Comparison of ENCODE assay signal across 8 cellular contexts in genomic region chr6:36028887-36029324, GRCh38. TPM values are rescaled to one million over a fixed set of nuclear protein-coding genes. Genes with fewer than 3 reads are reported as not detected.
DNase-seq lines count a peak whose midpoint lies in the region; ATAC-seq and TF ChIP-seq lines count a peak whose summit lies in the region.

No MANE protein-coding gene starts in this region.

- peak overlapping the region; percentile 91 for H3K27ac ChIP-seq in Panc1 (ENCODE audit: low read length)

- peak; percentile 46 for DNase-seq in AG09309 (ENCODE audit: low read depth)
- no peak for DNase-seq in HFF-Myc (ENCODE audit: extremely low read depth, low read depth)
- DNase-seq in Panc1 (ENCODE audit: low read depth, low spot score): peak; percentile 42
- DNase-seq in activated T-cell treated with anti-CD3 and anti-CD28 coated beads, Interleukin-2, amount 50 U/mL, for 48 hours: peak; percentile 77 to 82
- peak; percentile 75 for DNase-seq in fibroblast of gingiva (ENCODE audit: low read depth)
- peak; percentile 34 for DNase-seq in naive B cell
- DNase-seq in stimulated activated CD8-positive, alpha-beta memory T cell treated with anti-CD3 and anti-CD28 coated beads, Interleukin-7, amount 100 ng/mL, for 1 hour (ENCODE audit: low read depth in 2 of 2): peak; percentile 56 to 58

- H3K27ac Mint-ChIP-seq in naive B cell: peak overlapping the region; percentile 77 to 96 (median 88)

- H3K4me3 Mint-ChIP-seq in naive B cell: peak overlapping the region; percentile 84 to 98 (median 92)

- TSS peak; percentile 86 for BruUV-seq in Panc1 (replicated peaks; lab: Mats Ljungman, UMichigan)

- no peaks in the 10 kb centered on the region for H3K9me3 ChIP-seq in Panc1 (ENCODE audit: control insufficient read depth, insufficient read depth, low read depth, low read length)

- in situ Hi-C loops in Panc1 (cut with HindIII; ENCODE audit: low pct_unique_long_range_greater_than_20kb, low sequenced_read_pairs): no loop called here

- H3K9me3 Mint-ChIP-seq in naive B cell: no peaks in the 10 kb centered on the region

- H3K4me1 ChIP-seq in Panc1 (ENCODE audit: control insufficient read depth, insufficient read depth, low read length): peaks cover 15% of the 10 kb centered on the region

- CTCF ChIA-PET in Panc1 (lab: Charles Lee): interaction anchor here (0.5 to 1.2 kb wide), 5 partner anchors 14 to 66 kb away, joined by 3 to 8 read pairs (median 3); no protein-coding TSS in a partner anchor

- TF ChIP-seq CTCF in AG09309 (IDR thresholded peaks at IDR 0.05; ENCODE audit: control insufficient read depth, insufficient read depth, low read depth, low read length, missing control alignments): no peak
- no peak for TF ChIP-seq CTCF in HFF-Myc (IDR thresholded peaks at IDR 0.05; ENCODE audit: low read depth, low read length, missing control alignments)
- no peak for TF ChIP-seq CTCF in Panc1 (IDR thresholded peaks at IDR 0.05)

- H3K4me1 Mint-ChIP-seq in naive B cell: peaks cover 31 to 63% (median 49%) of the 10 kb centered on the region in 3 donors

- no peaks in the 10 kb centered on the region; the same call in 1 of the 2 replicates for H3K36me3 ChIP-seq in Panc1 (ENCODE audit: control insufficient read depth, insufficient read depth, low read length)

- H3K4me3 ChIP-seq in AG09309 (ENCODE audit: control insufficient read depth, low read depth, low read length) (peak overlapping the region; percentile 56), HFF-Myc (replicated peaks; ENCODE audit: low read depth, low read length) (peak overlapping the region; percentile 94), Panc1 (ENCODE audit: low read depth in 2 of 2, low read length in 2 of 2) (peak overlapping the region; percentile 88 to 91)

- intact Hi-C loops in Panc1 (cut with micrococcal nuclease; ENCODE audit: unreplicated experiment): loop anchor here (5.0 kb wide), 1 partner anchor 333 kb away; no protein-coding TSS in a partner anchor

- H3K27me3 ChIP-seq in Panc1 (ENCODE audit: control insufficient read depth, insufficient read depth, low read length): no peaks in the 10 kb centered on the region

- POLR2A ChIA-PET in Panc1 (lab: Charles Lee): interaction anchor here (0.6 kb wide), 2 partner anchors 14 to 532 kb away, joined by 3 to 7 read pairs; partner anchors contain the start of gene TEAD3

- H3K36me3 Mint-ChIP-seq in naive B cell: no peaks in the 10 kb centered on the region

- H3K27me3 Mint-ChIP-seq in naive B cell: peaks cover 16 to 25% (median 20%) of the 10 kb centered on the region in 3 donors

- ATAC-seq in Panc1 (0 out of 2 replicates have a peak, but pooled peaks have one; percentile 38), naive B cell (ENCODE audit: low read depth in 2 of 2) (peak; percentile 11 to 14), GM21360 (IDR thresholded peaks at IDR 0.05; ENCODE audit: unreplicated experiment) (no peak)

RNA-seq across cellular contexts. Expression of gene MAPK14, which starts 1.3 kb away (rescaled TPM):
- total RNA-seq in Panc1 (2021; ENCODE audit: unreplicated experiment): 42.3 TPM
- 23.2 TPM for polyA plus RNA-seq in Panc1 (2012; ENCODE audit: insufficient read length)
- 10 to 100 TPM; 21.5 to 56.5 (median 46.4) TPM for polyA plus RNA-seq in naive B cell (ENCODE audit: low read depth in 6 of 6)

RNA-seq across cellular contexts. Expression of gene SLC26A8, which starts 4.5 kb away (rescaled TPM):
- not detected for total RNA-seq in Panc1 (2021; ENCODE audit: unreplicated experiment)
- polyA plus RNA-seq in Panc1 (2012; ENCODE audit: insufficient read length): 0.07 TPM
- not detected for polyA plus RNA-seq in naive B cell (ENCODE audit: low read depth in 6 of 6)
